ENCODE assay signal across 1 cellular context in the genomic region with DNA sequence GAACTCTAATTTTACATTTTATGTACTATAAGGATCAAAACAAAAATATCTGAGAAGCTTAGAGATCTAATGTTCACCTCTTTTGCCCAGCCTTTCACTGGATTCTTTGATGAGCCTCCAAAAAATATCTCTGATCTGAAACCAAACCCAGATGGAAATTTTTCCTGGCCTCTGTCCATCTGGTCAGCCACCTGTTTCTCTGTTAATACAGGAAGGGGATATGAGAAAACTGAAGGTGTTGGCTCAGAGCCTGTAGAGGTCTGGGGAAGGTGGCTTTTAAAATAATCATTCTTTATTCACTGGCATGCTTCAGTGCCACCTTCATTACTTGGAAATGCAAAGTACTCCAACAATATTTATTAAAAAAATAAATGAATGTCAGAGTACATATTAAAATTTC.
TF ChIP-seq lines count a peak whose summit lies in the region.

No MANE protein-coding gene starts in this region.

TF ChIP-seq in K562, 482 proteins besides CTCF, POLR2A, EP300 and RAD21:
- TF ChIP-seq NFIC (IDR thresholded peaks at IDR 0.05): 0 out of 2 replicates have a peak, but pooled peaks have one; percentile 9
- TF ChIP-seq, protein P1, sequence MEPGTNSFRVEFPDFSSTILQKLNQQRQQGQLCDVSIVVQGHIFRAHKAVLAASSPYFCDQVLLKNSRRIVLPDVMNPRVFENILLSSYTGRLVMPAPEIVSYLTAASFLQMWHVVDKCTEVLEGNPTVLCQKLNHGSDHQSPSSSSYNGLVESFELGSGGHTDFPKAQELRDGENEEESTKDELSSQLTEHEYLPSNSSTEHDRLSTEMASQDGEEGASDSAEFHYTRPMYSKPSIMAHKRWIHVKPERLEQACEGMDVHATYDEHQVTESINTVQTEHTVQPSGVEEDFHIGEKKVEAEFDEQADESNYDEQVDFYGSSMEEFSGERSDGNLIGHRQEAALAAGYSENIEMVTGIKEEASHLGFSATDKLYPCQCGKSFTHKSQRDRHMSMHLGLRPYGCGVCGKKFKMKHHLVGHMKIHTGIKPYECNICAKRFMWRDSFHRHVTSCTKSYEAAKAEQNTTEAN (CRISPR knock-in tag; IDR thresholded peaks at IDR 0.05): no peak
